In genomic region chr11:61797263-61797944, GRCh38 we compare ENCODE assay signal across 8 cellular contexts. TPM values are rescaled to one million over a fixed set of nuclear protein-coding genes. Genes with fewer than 3 reads are reported as not detected.
DNase-seq lines count a peak whose midpoint lies in the region; ATAC-seq and TF ChIP-seq lines count a peak whose summit lies in the region.

No MANE protein-coding gene starts in this region.

- no peaks in the 10 kb centered on the region for H3K9me3 Mint-ChIP-seq in activated CD4-positive, alpha-beta memory T cell treated with anti-CD3 and anti-CD28 coated beads, Interleukin-2, amount 10 ng/mL, durations not matched to agents 7 days and 5 days
- H3K9me3 Mint-ChIP-seq in endothelial cell (ENCODE audit: unreplicated experiment), result no peaks in the 10 kb centered on the region

- peak; percentile 49 for TF ChIP-seq CTCF in endothelial cell (IDR thresholded peaks at IDR 0.05; ENCODE audit: unreplicated experiment)

- H3K9me3 ChIP-seq in stomach smooth muscle (ENCODE audit: control insufficient read depth in 2 of 2, low read length in 2 of 2), result no peaks in the 10 kb centered on the region

- ATAC-seq in HG03025 (IDR thresholded peaks at IDR 0.05; ENCODE audit: low FRiP score, unreplicated experiment), result no peak

- H3K4me1 Mint-ChIP-seq in activated CD4-positive, alpha-beta memory T cell treated with anti-CD3 and anti-CD28 coated beads, Interleukin-2, amount 10 ng/mL, durations not matched to agents 7 days and 5 days, result peaks cover 57% of the 10 kb centered on the region
- H3K4me1 Mint-ChIP-seq in endothelial cell (ENCODE audit: unreplicated experiment), result peaks cover 11% of the 10 kb centered on the region

- no peak overlapping the region for H3K4me3 Mint-ChIP-seq in activated CD4-positive, alpha-beta memory T cell treated with anti-CD3 and anti-CD28 coated beads, Interleukin-2, amount 10 ng/mL, durations not matched to agents 7 days and 5 days
- no peak overlapping the region for H3K4me3 Mint-ChIP-seq in endothelial cell (ENCODE audit: unreplicated experiment)

- H3K36me3 Mint-ChIP-seq in activated CD4-positive, alpha-beta memory T cell treated with anti-CD3 and anti-CD28 coated beads, Interleukin-2, amount 10 ng/mL, durations not matched to agents 7 days and 5 days (ENCODE audit: low read depth), result peaks cover 71% of the 10 kb centered on the region
- peaks cover 10% of the 10 kb centered on the region for H3K36me3 Mint-ChIP-seq in endothelial cell (ENCODE audit: low read depth, unreplicated experiment)

- peak; percentile 95 for DNase-seq in Ammon's horn (ENCODE audit: low spot score)
- DNase-seq in HEK293T (ENCODE audit: extremely low spot score), result peak; percentile 62
- peak; percentile 68 for DNase-seq in NCI-H774 (lab: John Stamatoyannopoulos, UW)
- peak; percentile 81 for DNase-seq in activated CD4-positive, alpha-beta memory T cell treated with anti-CD3 and anti-CD28 coated beads, Interleukin-2, amount 10 ng/mL, durations not matched to agents 7 days and 5 days
- DNase-seq in endothelial cell (ENCODE audit: low spot score), result peak; percentile 72
- DNase-seq in mucosa of gallbladder (ENCODE audit: low spot score), result peak; percentile 87

- no peaks in the 10 kb centered on the region for H3K27me3 ChIP-seq in stomach smooth muscle (ENCODE audit: control insufficient read depth in 1 of 2, insufficient read depth in 2 of 2, low read length in 2 of 2)

- peak overlapping the region; percentile 24 for H3K27ac Mint-ChIP-seq in activated CD4-positive, alpha-beta memory T cell treated with anti-CD3 and anti-CD28 coated beads, Interleukin-2, amount 10 ng/mL, durations not matched to agents 7 days and 5 days
- H3K27ac Mint-ChIP-seq in endothelial cell (ENCODE audit: unreplicated experiment), result peak overlapping the region; percentile 46

- CTCF ChIA-PET in HEK293T (lab: Yijun Ruan, JAX), result interaction anchor here (0.6 to 2.4 kb wide), 17 partner anchors 8 to 656 kb away, joined by 3 to 15 read pairs (median 3); no protein-coding TSS in a partner anchor
- CTCF ChIA-PET in activated CD4-positive, alpha-beta memory T cell treated with anti-CD3 and anti-CD28 coated beads, Interleukin-2, amount 10 ng/mL, durations not matched to agents 7 days and 5 days (lab: Charles Lee), result interaction anchor here (0.7 to 5.2 kb wide), 34 partner anchors 9 to 327 kb away, joined by 3 to 81 read pairs (median 5); partner anchors contain the start of genes FADS1, FADS2, FADS3 and FTH1

- H3K4me3 ChIP-seq in stomach smooth muscle (ENCODE audit: low read length in 2 of 2), result peak overlapping the region in 1 of 2 donors; percentile 48

- POLR2A ChIA-PET in HEK293T (lab: Yijun Ruan, JAX), result interaction anchor here (0.7 to 3.3 kb wide), 4 partner anchors 17 to 776 kb away, joined by 3 to 16 read pairs (median 4); partner anchors contain the start of genes EEF1G and FADS2
- POLR2A ChIA-PET in activated CD4-positive, alpha-beta memory T cell treated with anti-CD3 and anti-CD28 coated beads, Interleukin-2, amount 10 ng/mL, durations not matched to agents 7 days and 5 days (lab: Charles Lee), result interaction anchor here (0.8 to 4.0 kb wide), 12 partner anchors 9 to 310 kb away, joined by 3 to 29 read pairs (median 4); partner anchors contain the start of genes FADS1, FADS2 and FADS3

- H3K9ac ChIP-seq in stomach smooth muscle (ENCODE audit: low read length in 2 of 2), result peak overlapping the region; percentile 0 to 30

- peaks cover 8% of the 10 kb centered on the region for H3K4me1 ChIP-seq in stomach smooth muscle (ENCODE audit: control insufficient read depth, insufficient read depth, low read length)

- peaks cover 6 to 9% of the 10 kb centered on the region in 2 donors for H3K36me3 ChIP-seq in stomach smooth muscle (ENCODE audit: control insufficient read depth in 2 of 2, insufficient read depth in 2 of 2, low read length in 2 of 2)

- peak overlapping the region; percentile 38 for H3K27ac ChIP-seq in stomach smooth muscle (ENCODE audit: low read length)

- no peaks in the 10 kb centered on the region for H3K27me3 Mint-ChIP-seq in activated CD4-positive, alpha-beta memory T cell treated with anti-CD3 and anti-CD28 coated beads, Interleukin-2, amount 10 ng/mL, durations not matched to agents 7 days and 5 days
- peaks cover 13% of the 10 kb centered on the region for H3K27me3 Mint-ChIP-seq in endothelial cell (ENCODE audit: unreplicated experiment)

TF ChIP-seq in HEK293T, 16 proteins besides CTCF, POLR2A, EP300 and RAD21:
- TF ChIP-seq PKNOX1 (IDR thresholded peaks at IDR 0.05), result 0 out of 2 replicates have a peak, but pooled peaks have one; percentile 2
- TF ChIP-seq HDGF (IDR thresholded peaks at IDR 0.05; ENCODE audit: borderline replicate concordance), result no peak
- peak; percentile 56; the same call in 1 of the 2 replicates for TF ChIP-seq LEF1 (IDR thresholded peaks at IDR 0.05; ENCODE audit: borderline replicate concordance)

RNA-seq across cellular contexts. Expression of gene FEN1, which starts 4.7 kb away (rescaled TPM):
- 100 to 1,000 TPM; 104 to 105 TPM for total RNA-seq in activated CD4-positive, alpha-beta memory T cell treated with anti-CD3 and anti-CD28 coated beads, Interleukin-2, amount 10 ng/mL, durations not matched to agents 7 days and 5 days
- 22.0 TPM for total RNA-seq in endothelial cell (ENCODE audit: unreplicated experiment)
- total RNA-seq in mucosa of gallbladder, result 7.7 TPM

RNA-seq across cellular contexts. Expression of gene TMEM258, which starts 5.0 kb away (rescaled TPM):
- 100 to 1,000 TPM; 192 to 196 TPM for total RNA-seq in activated CD4-positive, alpha-beta memory T cell treated with anti-CD3 and anti-CD28 coated beads, Interleukin-2, amount 10 ng/mL, durations not matched to agents 7 days and 5 days
- total RNA-seq in endothelial cell (ENCODE audit: unreplicated experiment) (125 TPM), mucosa of gallbladder (116 TPM)

RNA-seq across cellular contexts. Expression of gene FADS1, which starts 19.4 kb away (rescaled TPM):
- total RNA-seq in activated CD4-positive, alpha-beta memory T cell treated with anti-CD3 and anti-CD28 coated beads, Interleukin-2, amount 10 ng/mL, durations not matched to agents 7 days and 5 days, result 10 to 100 TPM; 63.6 to 68.2 TPM
- 102 TPM for total RNA-seq in endothelial cell (ENCODE audit: unreplicated experiment)
- total RNA-seq in mucosa of gallbladder, result 23.4 TPM

RNA-seq across cellular contexts. Expression of gene FADS2, which starts 30.7 kb away (rescaled TPM):
- 100 to 1,000 TPM; 251 to 253 TPM for total RNA-seq in activated CD4-positive, alpha-beta memory T cell treated with anti-CD3 and anti-CD28 coated beads, Interleukin-2, amount 10 ng/mL, durations not matched to agents 7 days and 5 days
- 682 TPM for total RNA-seq in endothelial cell (ENCODE audit: unreplicated experiment)
- total RNA-seq in mucosa of gallbladder, result 34.5 TPM

RNA-seq across cellular contexts. Expression of gene MYRF, which starts 45.0 kb away (rescaled TPM):
- total RNA-seq in activated CD4-positive, alpha-beta memory T cell treated with anti-CD3 and anti-CD28 coated beads, Interleukin-2, amount 10 ng/mL, durations not matched to agents 7 days and 5 days, result 1 to 10 TPM; 4.6 to 4.9 TPM
- 1.5 TPM for total RNA-seq in endothelial cell (ENCODE audit: unreplicated experiment)
- total RNA-seq in mucosa of gallbladder, result 320 TPM
